In the genomic region with DNA sequence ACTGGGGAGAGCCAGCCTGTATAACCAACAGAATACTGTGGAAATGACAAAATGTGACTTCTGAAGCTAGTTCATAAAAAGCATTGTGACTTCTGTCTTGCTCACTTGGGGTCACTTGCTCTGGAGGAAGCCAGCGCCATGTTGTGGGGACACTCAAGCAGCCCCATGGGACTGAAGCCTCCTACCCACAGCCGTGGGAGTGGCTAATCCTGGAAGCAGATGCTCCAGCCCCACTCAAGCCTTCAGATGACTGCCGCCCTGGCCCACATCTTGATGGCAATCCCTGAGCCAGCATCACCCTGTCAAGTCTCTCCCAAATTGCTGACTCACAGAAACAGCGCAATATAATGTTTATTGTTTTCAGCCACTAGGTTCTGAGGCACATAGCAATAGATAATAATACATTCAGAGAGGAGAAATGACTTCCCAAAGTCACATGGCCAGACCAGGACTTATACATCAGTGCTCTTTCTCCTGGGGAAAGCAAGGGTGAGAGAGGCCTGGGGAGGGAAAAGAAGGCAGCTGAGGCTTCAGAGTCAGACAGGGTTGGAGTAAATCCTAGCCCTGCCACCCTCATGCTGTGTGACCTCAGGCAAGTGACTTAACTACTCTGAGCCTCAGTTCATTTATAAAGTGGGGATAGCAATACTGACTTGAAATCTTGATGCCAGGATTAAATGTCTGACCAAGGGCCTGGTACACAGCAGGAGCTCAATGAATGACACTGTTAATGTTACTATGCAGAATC, we compare ENCODE assay signal across 2 cellular contexts.
TF ChIP-seq lines count a peak whose summit lies in the region.

No MANE protein-coding gene starts in this region.

TF ChIP-seq in HEK293, 187 proteins besides CTCF, POLR2A, EP300 and RAD21:
- TF ChIP-seq ZNF184 (tag by site-specific recombination; IDR thresholded peaks at IDR 0.05) (no peak), ZNF768 (tag by site-specific recombination; IDR thresholded peaks at IDR 0.05) (0 out of 2 replicates have a peak, but pooled peaks have one; percentile 31)

TF ChIP-seq in K562, 482 proteins besides CTCF, POLR2A, EP300 and RAD21:
- peak; percentile 71 for TF ChIP-seq MAFF (IDR thresholded peaks at IDR 0.05; ENCODE audit: low read length)
- TF ChIP-seq ZNF316 (IDR thresholded peaks at IDR 0.05) = peak; percentile 95
- peak; percentile 61; the same call in 1 of the 2 replicates for TF ChIP-seq MAFK (IDR thresholded peaks at IDR 0.05; ENCODE audit: low read length)
- no peak for TF ChIP-seq RBM34 (IDR thresholded peaks at IDR 0.05; ENCODE audit: borderline replicate concordance, insufficient read depth, low read length)
- TF ChIP-seq SMARCC2 (IDR thresholded peaks at IDR 0.05; ENCODE audit: low read depth) = no peak
- TF ChIP-seq KDM1A (IDR thresholded peaks at IDR 0.05) = peak; percentile 79 to 88
- peak; percentile 98 for TF ChIP-seq RBM25 (IDR thresholded peaks at IDR 0.05; ENCODE audit: low read depth, low read length, severe bottlenecking)
- TF ChIP-seq CBX3 (IDR thresholded peaks at IDR 0.05; ENCODE audit: borderline replicate concordance in 1 of 2, low read length in 2 of 2) = peak in 1 of 2 experiments; percentile 33; a peak in 1 of 3 replicates
- TF ChIP-seq BRD9 (IDR thresholded peaks at IDR 0.05; ENCODE audit: low read depth, partially characterized antibody) = peak; percentile 88
- TF ChIP-seq RCOR1 (IDR thresholded peaks at IDR 0.05; ENCODE audit: borderline replicate concordance in 1 of 2, low read depth in 2 of 2, low read length in 2 of 2) = peak; percentile 12 to 20; a peak in 1 of 4 replicates
- TF ChIP-seq NONO (IDR thresholded peaks at IDR 0.05; ENCODE audit: low read depth in 2 of 2, low read length in 1 of 2) = no peak
- TF ChIP-seq HDAC2 (IDR thresholded peaks at IDR 0.05) = peak; percentile 73; the same call in 1 of the 2 replicates
- no peak for TF ChIP-seq NFYB (IDR thresholded peaks at IDR 0.05; ENCODE audit: extremely low read depth, insufficient read length)
- TF ChIP-seq TRIM24 (IDR thresholded peaks at IDR 0.05) = peak; percentile 17 to 36; a peak in 1 of 4 replicates
- TF ChIP-seq PTBP1 (IDR thresholded peaks at IDR 0.05; ENCODE audit: low read depth, low read length) = 0 out of 2 replicates have a peak, but pooled peaks have one; percentile 37
- peak; percentile 87 for TF ChIP-seq MAFG (tag; conservative IDR thresholded peaks at IDR 0.05)
- peak; percentile 75; the same call in 1 of the 2 replicates for TF ChIP-seq NFE2 (IDR thresholded peaks at IDR 0.05; ENCODE audit: low read depth)
- TF ChIP-seq BCOR (IDR thresholded peaks at IDR 0.05) = peak; percentile 99
- no peak for TF ChIP-seq ZNF175 (CRISPR knock-in tag; IDR thresholded peaks at IDR 0.05; ENCODE audit: low read depth)
- TF ChIP-seq ZFP36 (IDR thresholded peaks at IDR 0.05; ENCODE audit: low read depth, low read length, partially characterized antibody) = peak; percentile 69
- 0 out of 2 replicates have a peak, but pooled peaks have one; percentile 37 for TF ChIP-seq RAD51 (IDR thresholded peaks at IDR 0.05; ENCODE audit: borderline replicate concordance, low read depth)
- peak; percentile 87 for TF ChIP-seq SMARCA5 (IDR thresholded peaks at IDR 0.05)
- TF ChIP-seq CBX1 (IDR thresholded peaks at IDR 0.05; ENCODE audit: low read depth) = peak; percentile 89; the same call in 1 of the 2 replicates
- peak; percentile 91 for TF ChIP-seq ADNP (tag; IDR thresholded peaks at IDR 0.05)
- peak in 1 of 3 experiments; percentile 48 for TF ChIP-seq YY1 (IDR thresholded peaks at IDR 0.05; ENCODE audit: borderline replicate concordance in 1 of 3, control insufficient read depth in 1 of 3, extremely low read depth in 1 of 3, insufficient read depth in 3 of 3, insufficient read length in 1 of 3, insufficient replicate concordance in 2 of 3, low read depth in 1 of 3, low read length in 2 of 3)
- TF ChIP-seq, protein P1, sequence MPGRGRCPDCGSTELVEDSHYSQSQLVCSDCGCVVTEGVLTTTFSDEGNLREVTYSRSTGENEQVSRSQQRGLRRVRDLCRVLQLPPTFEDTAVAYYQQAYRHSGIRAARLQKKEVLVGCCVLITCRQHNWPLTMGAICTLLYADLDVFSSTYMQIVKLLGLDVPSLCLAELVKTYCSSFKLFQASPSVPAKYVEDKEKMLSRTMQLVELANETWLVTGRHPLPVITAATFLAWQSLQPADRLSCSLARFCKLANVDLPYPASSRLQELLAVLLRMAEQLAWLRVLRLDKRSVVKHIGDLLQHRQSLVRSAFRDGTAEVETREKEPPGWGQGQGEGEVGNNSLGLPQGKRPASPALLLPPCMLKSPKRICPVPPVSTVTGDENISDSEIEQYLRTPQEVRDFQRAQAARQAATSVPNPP (IDR thresholded peaks at IDR 0.05; ENCODE audit: borderline replicate concordance, insufficient read depth, insufficient read length) = no peak
- peak; percentile 76 for TF ChIP-seq CHD4 (IDR thresholded peaks at IDR 0.05; ENCODE audit: insufficient read depth, insufficient replicate concordance, low read depth, low read length, poor library complexity, severe bottlenecking)
- TF ChIP-seq C11orf30 (IDR thresholded peaks at IDR 0.05; ENCODE audit: low read depth) = peak; percentile 91
